ENCODE assay signal across 10 cellular contexts in genomic region chr19:15702590-15702930, GRCh38. TPM values are rescaled to one million over a fixed set of nuclear protein-coding genes. Genes with fewer than 3 reads are reported as not detected.
DNase-seq lines count a peak whose midpoint lies in the region; ATAC-seq and TF ChIP-seq lines count a peak whose summit lies in the region.
"Had no signal": no experiment of that assay in that cellular context is flagged by ENCODE, and none has a peak within 500 bp of the region (broad histone marks: within the 10 kb centered on the region; RNA-seq: fewer than 3 reads in every experiment).

No MANE protein-coding gene starts in this region.

- H3K9me3 ChIP-seq in right cardiac atrium (ENCODE audit: control insufficient read depth, low read length): no peaks in the 10 kb centered on the region
- H3K9me3 ChIP-seq in thyroid gland: no peaks in the 10 kb centered on the region

- peak; percentile 18 for TF ChIP-seq CTCF in GM06990 (IDR thresholded peaks at IDR 0.05; ENCODE audit: insufficient read depth, low read length, poor library complexity, severe bottlenecking)
- TF ChIP-seq CTCF in NB4 (IDR thresholded peaks at IDR 0.05; ENCODE audit: low read depth, low read length): peak; percentile 53
- TF ChIP-seq CTCF in thyroid gland (IDR thresholded peaks at IDR 0.05): no peak

- H3K4me3 ChIP-seq in GM06990 (replicated peaks; ENCODE audit: low read depth, low read length) (no peak overlapping the region), NB4 (ENCODE audit: low read depth, low read length) (no peak overlapping the region), right cardiac atrium (ENCODE audit: low read length) (no peak overlapping the region), thyroid gland (replicated peaks in 1 of 3) (no peak overlapping the region)

- DNase-seq in GM06990 (ENCODE audit: extremely low read depth, insufficient read length) (no peak), NB4 (ENCODE audit: low read depth) (peak; percentile 83), UCSD-AML1 (lab: John Stamatoyannopoulos, UW; ENCODE audit: unreplicated experiment) (peak; percentile 37), right cardiac atrium (peak; percentile 78 to 91 (median 84)), thyroid gland (peak; percentile 42 to 47), T1000 (lab: John Stamatoyannopoulos, UW) (no peak)

- H3K36me3 ChIP-seq in GM06990 (ENCODE audit: control insufficient read depth, insufficient read depth, low read length) (no peaks in the 10 kb centered on the region), thyroid gland (no peaks in the 10 kb centered on the region)

- peaks cover 2% of the 10 kb centered on the region for H3K4me1 ChIP-seq in right cardiac atrium (ENCODE audit: control insufficient read depth, insufficient read depth, low read length)
- no peaks in the 10 kb centered on the region for H3K4me1 ChIP-seq in thyroid gland

- ATAC-seq in right cardiac atrium (peak; percentile 72 to 81), GM21717 (IDR thresholded peaks at IDR 0.05; ENCODE audit: unreplicated experiment) (no peak), HG02678 (IDR thresholded peaks at IDR 0.05; ENCODE audit: unreplicated experiment) (no peak)

- intact Hi-C loops in right cardiac atrium (cut with DNase I) (no loop called here), thyroid gland (cut with DNase I) (no loop called here)

- 5% methylated on average over 6 of the region's 6 CpGs for WGBS in right cardiac atrium
- 0 to 10% methylated on average over 1 to 6 of the region's 6 CpGs for WGBS in thyroid gland, 2 donors

- TF ChIP-seq POLR2A in NB4 (IDR thresholded peaks at IDR 0.05; ENCODE audit: extremely low read depth, insufficient read length) (no peak), thyroid gland (IDR thresholded peaks at IDR 0.05) (no peak)

- H3K27ac ChIP-seq in right cardiac atrium (ENCODE audit: low read length) (no peak overlapping the region), thyroid gland (no peak overlapping the region)

- H3K27me3 ChIP-seq in GM06990 (replicated peaks; ENCODE audit: control insufficient read depth, insufficient read depth, low read length) (no peaks in the 10 kb centered on the region; the same call in 1 of the 2 replicates), right cardiac atrium (ENCODE audit: control insufficient read depth, insufficient read depth) (no peaks in the 10 kb centered on the region), thyroid gland (no peaks in the 10 kb centered on the region)

RNA-seq across cellular contexts. Expression of gene OR10H2, which starts 25.3 kb away (rescaled TPM):
- total RNA-seq in right cardiac atrium (not detected), thyroid gland (not detected)
- polyA plus RNA-seq in right cardiac atrium: not detected
- total RNA-seq: fibroblast of lung had no signal
- polyA plus RNA-seq: fibroblast of lung, IgD-negative memory B cell had no signal

RNA-seq across cellular contexts. Expression of gene CYP4F12, which starts 29.7 kb away (rescaled TPM):
- total RNA-seq in right cardiac atrium (1 to 10 TPM; 4.5 to 8.3 (median 7.8) TPM), thyroid gland (1 to 10 TPM; 1.9 to 4.6 (median 3.2) TPM)
- 6.3 TPM for polyA plus RNA-seq in right cardiac atrium
- total RNA-seq: fibroblast of lung had no signal
- polyA plus RNA-seq: fibroblast of lung, IgD-negative memory B cell had no signal

RNA-seq across cellular contexts. Expression of gene OR10H3, which starts 35.2 kb away (rescaled TPM):
- total RNA-seq in right cardiac atrium (not detected), thyroid gland (not detected)
- not detected for polyA plus RNA-seq in right cardiac atrium
- total RNA-seq: fibroblast of lung had no signal
- polyA plus RNA-seq: fibroblast of lung, IgD-negative memory B cell had no signal

Comparison
In these comparisons a context has a peak if more than half of its experiments do, and no peak if none do; other contexts are left out.
1. DNase-seq: peak in NB4 (single experiment), UCSD-AML1 (single experiment), right cardiac atrium (3 of 3) and thyroid gland (2 of 2); none in GM06990 (single experiment) and T1000 (single experiment).
2. CTCF ChIP-seq: peak in GM06990 (single experiment) and NB4 (single experiment); none in thyroid gland (0 of 6).
3. ATAC-seq: peak in right cardiac atrium (2 of 2); none in GM21717 (single experiment) and HG02678 (single experiment).